ENCODE assay signal across 9 cellular contexts in the genomic region with DNA sequence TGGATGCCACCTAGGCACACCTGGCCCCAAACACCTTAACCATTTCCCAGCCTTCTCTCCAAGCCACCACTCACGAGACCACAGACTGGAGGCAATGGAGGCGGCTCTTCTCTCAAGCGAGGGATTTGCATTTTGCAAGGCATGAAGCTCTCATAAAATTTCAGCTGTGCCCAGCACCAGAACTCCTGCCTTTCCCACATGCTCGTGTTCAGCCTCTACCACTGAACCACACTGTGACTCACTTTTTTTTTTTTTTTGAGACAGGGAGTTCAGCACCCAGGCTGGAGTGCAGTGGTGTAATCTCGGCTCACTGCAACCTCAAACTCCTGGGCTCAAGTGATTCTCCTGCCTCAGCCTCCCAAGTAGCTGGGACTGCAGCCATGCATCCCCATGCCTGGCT.
DNase-seq lines count a peak whose midpoint lies in the region; TF ChIP-seq lines count a peak whose summit lies in the region.
"Had no signal": no experiment of that assay in that cellular context is flagged by ENCODE, and none has a peak within 500 bp of the region (broad histone marks: within the 10 kb centered on the region; RNA-seq: fewer than 3 reads in every experiment).

No MANE protein-coding gene starts in this region.

- peak; percentile 61 for DNase-seq in AG08395 (ENCODE audit: low spot score)
- peak; percentile 88 for DNase-seq in NB4 (ENCODE audit: low read depth)
- DNase-seq in fibroblast of gingiva (ENCODE audit: low read depth): peak; percentile 17
- no peak for DNase-seq in cerebellar cortex (ENCODE audit: low spot score)
- no peak for DNase-seq in activated naive CD4-positive, alpha-beta T cell treated with anti-CD3 and anti-CD28 coated beads, Interleukin-2, amount 50 U/mL, for 16 hours
- no peak for DNase-seq in NCI-H2171 (lab: John Stamatoyannopoulos, UW)
- DNase-seq: activated CD4-positive, alpha-beta T cell treated with anti-CD3 and anti-CD28 coated beads, Interleukin-2, amount 50 U/mL, for 1 hour; adrenal gland; SHP77 had no signal

- no peak overlapping the region for H3K4me3 ChIP-seq in NB4 (ENCODE audit: low read depth, low read length)
- H3K4me3 ChIP-seq: adrenal gland had no signal

- TF ChIP-seq CTCF in NB4 (IDR thresholded peaks at IDR 0.05; ENCODE audit: low read depth, low read length): no peak

- no peak for TF ChIP-seq POLR2A in NB4 (IDR thresholded peaks at IDR 0.05; ENCODE audit: extremely low read depth, insufficient read length)

Comparison
In these comparisons a context has a peak if more than half of its experiments do, and no peak if none do; other contexts are left out.
1. DNase-seq: peak in AG08395 (single experiment), NB4 (single experiment) and fibroblast of gingiva (single experiment); none in cerebellar cortex (single experiment), activated naive CD4-positive, alpha-beta T cell treated with anti-CD3 and anti-CD28 coated beads, Interleukin-2, amount 50 U/mL, for 16 hours (single experiment) and NCI-H2171 (single experiment).